Comparison of ENCODE assay signal across 13 cellular contexts in the genomic region with DNA sequence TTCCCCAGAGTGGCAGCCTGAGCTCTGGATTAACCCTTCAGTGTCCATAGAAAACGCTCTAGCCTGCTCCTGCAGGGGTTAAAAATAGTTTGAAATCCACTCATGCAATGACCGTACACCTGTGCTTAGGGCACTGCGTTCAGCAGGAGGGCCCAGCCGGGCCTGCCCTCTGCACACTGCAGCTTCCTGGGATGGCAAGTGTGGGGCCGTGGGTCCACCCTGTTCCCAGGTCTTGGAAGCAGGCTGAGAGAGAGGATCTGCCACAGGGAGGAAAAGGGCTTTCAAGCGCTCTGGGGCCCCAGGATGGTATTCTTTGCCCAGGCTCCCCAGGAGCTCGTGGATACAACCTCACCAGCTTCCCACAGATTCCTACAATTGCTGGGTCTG. TPM values are rescaled to one million over a fixed set of nuclear protein-coding genes. Genes with fewer than 3 reads are reported as not detected.
A peak's percentile ranks its signal among the peaks of the same experiment; 100 is the strongest.
DNase-seq lines count a peak whose midpoint lies in the region; ATAC-seq and TF ChIP-seq lines count a peak whose summit lies in the region.
"Had no signal": no experiment of that assay in that cellular context is flagged by ENCODE, and none has a peak within 500 bp of the region (broad histone marks: within the 10 kb centered on the region; RNA-seq: fewer than 3 reads in every experiment).

No MANE protein-coding gene starts in this region.

- H3K27me3 ChIP-seq in heart left ventricle (no peaks in the 10 kb centered on the region), Loucy (ENCODE audit: insufficient read depth, low read length, poor library complexity, severe bottlenecking) (no peaks in the 10 kb centered on the region), tibial nerve (no peaks in the 10 kb centered on the region), MG63 (no peaks in the 10 kb centered on the region)
- H3K27me3 ChIP-seq: pancreas had no signal

- peaks cover 0 to 12% (median 0%) of the 10 kb centered on the region in 12 donors for H3K9me3 ChIP-seq in heart left ventricle
- H3K9me3 ChIP-seq in Loucy (ENCODE audit: insufficient read depth, low read depth, low read length) = no peaks in the 10 kb centered on the region; the same call in 1 of the 2 replicates
- peaks cover 0 to 6% (median 2%) of the 10 kb centered on the region in 4 donors for H3K9me3 ChIP-seq in tibial nerve
- H3K9me3 ChIP-seq in MG63 = peaks cover 3% of the 10 kb centered on the region
- H3K9me3 ChIP-seq: pancreas had no signal

- no peaks in the 10 kb centered on the region for H3F3A ChIP-seq in Loucy (ENCODE audit: low read depth)

- H3K27ac ChIP-seq in heart left ventricle = peak overlapping the region in 2 of 12 donors; percentile 17 to 83
- H3K27ac ChIP-seq in tibial nerve = peak overlapping the region; percentile 68 to 93 (median 76)
- H3K27ac ChIP-seq: cardiac muscle cell had no signal

- H3K79me2 ChIP-seq in Loucy (ENCODE audit: insufficient read depth, low read length) = no peaks in the 10 kb centered on the region

- TF ChIP-seq POLR2A in heart left ventricle (IDR thresholded peaks at IDR 0.05) (no peak), tibial nerve (IDR thresholded peaks at IDR 0.05) (no peak)

- H3K4me3 ChIP-seq in heart left ventricle = peak overlapping the region in 1 of 12 donors; percentile 8
- peak overlapping the region; percentile 54 for H3K4me3 ChIP-seq in Loucy (ENCODE audit: low read length, poor library complexity, severe bottlenecking)
- H3K4me3 ChIP-seq in tibial nerve = no peak overlapping the region
- no peak overlapping the region for H3K4me3 ChIP-seq in MG63
- H3K4me3 ChIP-seq: cardiac muscle cell, pancreas had no signal

- intact Hi-C loops in Right ventricle myocardium inferior (cut with DNase I) (no loop called here), heart left ventricle (cut with DNase I) (no loop called here)

- peak overlapping the region; percentile 68 for H3K9ac ChIP-seq in Loucy (ENCODE audit: low read depth, low read length, poor library complexity, severe bottlenecking)

- H3K4me1 ChIP-seq in heart left ventricle (peaks cover 0 to 27% (median 0%) of the 10 kb centered on the region in 12 donors), Loucy (ENCODE audit: insufficient read depth, low read length, poor library complexity, severe bottlenecking) (peaks cover 45% of the 10 kb centered on the region), tibial nerve (peaks cover 0 to 44% (median 27%) of the 10 kb centered on the region in 4 donors)
- H3K4me1 ChIP-seq: pancreas had no signal

- no peak for TF ChIP-seq CTCF in heart left ventricle (IDR thresholded peaks at IDR 0.05)
- TF ChIP-seq CTCF in Loucy (conservative IDR thresholded peaks at IDR 0.05; ENCODE audit: low read length) = no peak
- no peak for TF ChIP-seq CTCF in tibial nerve (IDR thresholded peaks at IDR 0.05)

- no peaks in the 10 kb centered on the region for H4K20me1 ChIP-seq in Loucy (ENCODE audit: insufficient read depth, low read length, poor library complexity, severe bottlenecking)

- H3K36me3 ChIP-seq in heart left ventricle (no peaks in the 10 kb centered on the region), Loucy (ENCODE audit: insufficient read depth, low read length) (no peaks in the 10 kb centered on the region), tibial nerve (peaks cover 0 to 3% (median 0%) of the 10 kb centered on the region in 3 donors), MG63 (no peaks in the 10 kb centered on the region)
- H3K36me3 ChIP-seq: cardiac muscle cell, pancreas had no signal

- peak; percentile 29 for ATAC-seq in Right ventricle myocardium inferior
- no peak for ATAC-seq in heart left ventricle
- ATAC-seq in GM21737 (IDR thresholded peaks at IDR 0.05; ENCODE audit: unreplicated experiment) = no peak
- ATAC-seq in HG03521 (IDR thresholded peaks at IDR 0.05; ENCODE audit: unreplicated experiment) = no peak

- 67 to 79% (median 78%) methylated on average over 7 of the region's 7 CpGs for WGBS in heart left ventricle, 4 donors
- WGBS in tibial nerve, 2 donors = 47 to 69% methylated on average over 3 to 7 of the region's 7 CpGs

- peak overlapping the region; percentile 74 for H3K4me2 ChIP-seq in Loucy (ENCODE audit: low read depth, low read length, poor library complexity, severe bottlenecking)

- TF ChIP-seq EP300 in tibial nerve (IDR thresholded peaks at IDR 0.05) = no peak

- H2AFZ ChIP-seq in Loucy (ENCODE audit: low read length) = peak overlapping the region; percentile 18

- DNase-seq in Right ventricle myocardium inferior (ENCODE audit: missing footprints) (no peak), heart left ventricle (no peak), iPS-NIHi7 (ENCODE audit: extremely low spot score) (peak; percentile 3), tibial nerve (ENCODE audit: low spot score in 2 of 2) (no peak), MG63 (no peak)
- DNase-seq: activated B cell treated with CpG ODN at 0.5 μM for 24 hours, mesenchymal stem cell, NCI-H2107 had no signal

- no peaks in the 10 kb centered on the region for H3K9me2 ChIP-seq in Loucy (replicated peaks; ENCODE audit: low read depth, low read length)

RNA-seq across cellular contexts. Expression of a gene that starts 1.5 kb away (rescaled TPM):
- total RNA-seq in Right ventricle myocardium inferior (8.3 TPM), heart left ventricle (10 to 100 TPM in 2 of 9 donors, 1 to 10 TPM in 5, under 1 TPM in 2; 0.49 to 36.3 (median 3.3) TPM), tibial nerve (1,000 to 10,000 TPM in 1 of 4 donors, 100 to 1,000 TPM in 3; 260 to 1,153 (median 828) TPM)
- polyA plus RNA-seq in heart left ventricle = 1 to 10 TPM; 2.8 to 6.4 TPM
- total RNA-seq in MG63 (2014; rRNA removed; shearing (Covaris generic); ENCODE audit: low replicate concordance) = not detected in 2 replicates
- total RNA-seq: activated B cell treated with CpG ODN at 0.5 μM for 24 hours had no signal

RNA-seq across cellular contexts. Expression of a gene that starts 29.1 kb away (rescaled TPM):
- 57.8 TPM for total RNA-seq in Right ventricle myocardium inferior
- total RNA-seq in heart left ventricle = 10 to 100 TPM; 35.1 to 74.8 (median 56.4) TPM
- polyA plus RNA-seq in heart left ventricle = 10 to 100 TPM; 27.3 to 53.1 TPM
- total RNA-seq in tibial nerve = 100 to 1,000 TPM; 104 to 132 (median 115) TPM
- total RNA-seq in MG63 (2014; rRNA removed; shearing (Covaris generic); ENCODE audit: low replicate concordance) = 92.3 and 139 TPM in 2 replicates

Comparison
In these comparisons a context has a peak if more than half of its experiments do, and no peak if none do; other contexts are left out.
1. RNA of a gene that starts 1.5 kb away (total RNA-seq): 260 to 1,153 TPM in tibial nerve; 8.3 TPM in Right ventricle myocardium inferior (single experiment), 0.49 to 36.3 TPM in heart left ventricle and not detected in MG63; every median in the first group is over 4 times any median in the second.